Comparison of ENCODE assay signal across 15 cellular contexts in the genomic region with DNA sequence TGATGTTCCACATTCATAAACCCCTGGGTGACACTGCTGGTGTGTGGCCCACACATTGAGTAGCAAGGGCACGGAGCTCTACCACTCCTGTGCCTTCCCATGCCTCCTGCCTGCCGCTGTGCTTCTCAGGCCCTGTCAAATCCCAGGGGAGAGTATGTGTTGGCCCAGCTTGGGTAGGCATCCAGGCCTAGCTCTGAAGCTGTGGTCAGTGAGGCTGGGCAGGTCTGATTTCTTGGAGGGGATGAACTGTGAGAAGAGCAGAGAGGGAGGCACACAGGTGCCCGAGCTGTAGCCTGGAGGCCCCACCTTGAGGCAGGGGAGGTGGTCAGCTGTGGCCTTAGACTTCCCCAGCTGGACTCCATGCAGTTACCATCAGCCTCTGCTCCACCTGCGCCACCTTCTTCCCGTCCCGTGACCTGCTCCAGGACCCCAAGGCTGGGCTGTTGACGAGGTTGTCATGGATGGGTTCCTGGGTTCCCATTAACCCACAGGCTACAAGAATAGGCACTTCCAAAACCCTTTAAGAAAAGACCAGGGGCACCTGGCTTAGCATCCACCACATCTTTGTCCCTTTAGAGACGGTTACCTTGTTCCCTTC. TPM values are rescaled to one million over a fixed set of nuclear protein-coding genes. Genes with fewer than 3 reads are reported as not detected.
DNase-seq lines count a peak whose midpoint lies in the region; ATAC-seq and TF ChIP-seq lines count a peak whose summit lies in the region.
"Had no signal": no experiment of that assay in that cellular context is flagged by ENCODE, and none has a peak within 500 bp of the region (broad histone marks: within the 10 kb centered on the region; RNA-seq: fewer than 3 reads in every experiment).

No MANE protein-coding gene starts in this region.

- H2AFZ ChIP-seq in osteoblast (ENCODE audit: low read length), result no peak overlapping the region
- no peak overlapping the region for H2AFZ ChIP-seq in PC-9

- DNase-seq in natural killer cell treated with Interleukin-12 subunit alpha and Interleukin-12 subunit beta and Interleukin-15 and Interleukin-18, amount 100 ng/mL, for 72 hours (ENCODE audit: low spot score), result no peak
- DNase-seq in natural killer cell (no peak), iPS-NIHi7 (ENCODE audit: extremely low spot score) (peak; percentile 5), osteoblast (ENCODE audit: insufficient read length, low spot score, missing footprints) (no peak), thyroid gland (no peak), superior temporal gyrus (ENCODE audit: extremely low spot score) (no peak), PC-9 (no peak)
- DNase-seq: 8988T; AML-193; CD8-positive, alpha-beta memory T cell; DMS53; GF-D8 had no signal

- intact Hi-C loops in natural killer cell (cut with micrococcal nuclease) (no loop called here), thyroid gland (cut with DNase I) (loop anchor here (5.0 kb wide), 1 partner anchor 250 kb away; no protein-coding TSS in a partner anchor), PC-9 (cut with micrococcal nuclease; ENCODE audit: unreplicated experiment) (no loop called here)

- no peak for TF ChIP-seq POLR2A in thyroid gland (IDR thresholded peaks at IDR 0.05)

- ATAC-seq in natural killer cell treated with Interleukin-12 subunit alpha and Interleukin-12 subunit beta and Interleukin-15 and Interleukin-18, amount 100 ng/mL, for 72 hours, result peak; percentile 33 to 40
- ATAC-seq in natural killer cell, result no peak
- ATAC-seq: HCT116 had no signal

- H3K4me2 ChIP-seq in osteoblast (ENCODE audit: insufficient read depth, low read length) (no peak overlapping the region), PC-9 (no peak overlapping the region)
- H3K4me2 ChIP-seq: BLaER1 had no signal

- H3K4me1 Mint-ChIP-seq in natural killer cell treated with Interleukin-12 subunit alpha and Interleukin-12 subunit beta and Interleukin-15 and Interleukin-18, amount 100 ng/mL, for 72 hours (ENCODE audit: low read depth in 2 of 2), result no peaks in the 10 kb centered on the region
- H3K4me1 Mint-ChIP-seq in natural killer cell, result peaks cover 0 to 8% of the 10 kb centered on the region in 2 donors
- H3K4me1 Mint-ChIP-seq: CD8-positive, alpha-beta memory T cell had no signal

- H3K27me3 Mint-ChIP-seq in natural killer cell treated with Interleukin-12 subunit alpha and Interleukin-12 subunit beta and Interleukin-15 and Interleukin-18, amount 100 ng/mL, for 72 hours, result no peaks in the 10 kb centered on the region
- H3K27me3 Mint-ChIP-seq in natural killer cell (ENCODE audit: low read depth in 2 of 2), result peaks cover 0 to 7% of the 10 kb centered on the region in 2 donors

- H3K79me2 ChIP-seq in osteoblast (ENCODE audit: insufficient read depth, low read length) (no peaks in the 10 kb centered on the region), PC-9 (ENCODE audit: low read depth) (no peaks in the 10 kb centered on the region)

- POLR2A ChIA-PET in PC-9 (lab: Charles Lee; ENCODE audit: unreplicated experiment), result no interaction called here

- H3K4me3 ChIP-seq in osteoblast (ENCODE audit: insufficient read depth, low read length) (no peak overlapping the region), thyroid gland (replicated peaks in 1 of 3) (no peak overlapping the region), PC-9 (no peak overlapping the region)
- H3K4me3 ChIP-seq: BLaER1 had no signal

- H3F3A ChIP-seq in PC-9 (ENCODE audit: insufficient read depth, low read depth), result peaks cover 12% of the 10 kb centered on the region; the same call in 1 of the 2 replicates

- H3K27me3 ChIP-seq in osteoblast (ENCODE audit: insufficient read depth, low read length) (no peaks in the 10 kb centered on the region), thyroid gland (no peaks in the 10 kb centered on the region), PC-9 (ENCODE audit: insufficient read depth, low read depth) (no peaks in the 10 kb centered on the region)
- H3K27me3 ChIP-seq: BLaER1 had no signal

- peaks cover 24% of the 10 kb centered on the region for H3K4me1 ChIP-seq in osteoblast (ENCODE audit: insufficient read depth, low read length)
- no peaks in the 10 kb centered on the region for H3K4me1 ChIP-seq in thyroid gland
- peaks cover 11% of the 10 kb centered on the region; the same call in 1 of the 2 replicates for H3K4me1 ChIP-seq in PC-9 (replicated peaks; ENCODE audit: insufficient read depth)

- H3K4me3 Mint-ChIP-seq in natural killer cell treated with Interleukin-12 subunit alpha and Interleukin-12 subunit beta and Interleukin-15 and Interleukin-18, amount 100 ng/mL, for 72 hours, result no peak overlapping the region
- H3K4me3 Mint-ChIP-seq in natural killer cell, result no peak overlapping the region
- H3K4me3 Mint-ChIP-seq: CD8-positive, alpha-beta memory T cell had no signal

- no peaks in the 10 kb centered on the region for H3K9me2 ChIP-seq in PC-9 (ENCODE audit: insufficient read depth)

- H4K20me1 ChIP-seq in osteoblast (ENCODE audit: insufficient read depth, low read length) (no peaks in the 10 kb centered on the region), PC-9 (ENCODE audit: insufficient read depth) (no peaks in the 10 kb centered on the region)
- H4K20me1 ChIP-seq: BLaER1 had no signal

- no peaks in the 10 kb centered on the region for H3K36me3 ChIP-seq in osteoblast (ENCODE audit: insufficient read depth, low read length)
- H3K36me3 ChIP-seq in thyroid gland, result no peaks in the 10 kb centered on the region
- H3K36me3 ChIP-seq in PC-9 (ENCODE audit: low read depth), result no peaks in the 10 kb centered on the region
- H3K36me3 ChIP-seq: BLaER1 had no signal

- WGBS in thyroid gland, 2 donors, result 87 to 90% methylated on average over 8 of the region's 8 CpGs

- H3K27ac Mint-ChIP-seq in natural killer cell treated with Interleukin-12 subunit alpha and Interleukin-12 subunit beta and Interleukin-15 and Interleukin-18, amount 100 ng/mL, for 72 hours, result no peak overlapping the region
- no peak overlapping the region for H3K27ac Mint-ChIP-seq in natural killer cell
- H3K27ac Mint-ChIP-seq: CD8-positive, alpha-beta memory T cell had no signal

- no peak for TF ChIP-seq CTCF in natural killer cell (IDR thresholded peaks at IDR 0.05)
- TF ChIP-seq CTCF in osteoblast (IDR thresholded peaks at IDR 0.05; ENCODE audit: extremely low read depth, low read depth, low read length), result no peak
- no peak for TF ChIP-seq CTCF in thyroid gland (IDR thresholded peaks at IDR 0.05)
- TF ChIP-seq CTCF in PC-9 (conservative IDR thresholded peaks at IDR 0.05), result no peak

- H3K36me3 Mint-ChIP-seq in natural killer cell treated with Interleukin-12 subunit alpha and Interleukin-12 subunit beta and Interleukin-15 and Interleukin-18, amount 100 ng/mL, for 72 hours, result no peaks in the 10 kb centered on the region
- no peaks in the 10 kb centered on the region for H3K36me3 Mint-ChIP-seq in natural killer cell
- H3K36me3 Mint-ChIP-seq: CD8-positive, alpha-beta memory T cell had no signal

- H3K9me3 Mint-ChIP-seq in natural killer cell treated with Interleukin-12 subunit alpha and Interleukin-12 subunit beta and Interleukin-15 and Interleukin-18, amount 100 ng/mL, for 72 hours, result no peaks in the 10 kb centered on the region
- H3K9me3 Mint-ChIP-seq in natural killer cell, result no peaks in the 10 kb centered on the region
- H3K9me3 Mint-ChIP-seq: CD8-positive, alpha-beta memory T cell had no signal

- peak overlapping the region; percentile 24 for H3K27ac ChIP-seq in osteoblast (ENCODE audit: low read depth, low read length)
- H3K27ac ChIP-seq in thyroid gland, result no peak overlapping the region
- H3K27ac ChIP-seq in PC-9, result no peak overlapping the region
- H3K27ac ChIP-seq: BLaER1, HL-60 had no signal

- no TSS peak for BruUV-seq in PC-9 (replicated peaks; lab: Mats Ljungman, UMichigan)

- H3K9me3 ChIP-seq in osteoblast (ENCODE audit: low read depth, low read length) (no peaks in the 10 kb centered on the region), thyroid gland (no peaks in the 10 kb centered on the region), PC-9 (ENCODE audit: insufficient read depth, low read depth) (no peaks in the 10 kb centered on the region)
- H3K9me3 ChIP-seq: BLaER1 had no signal

- CTCF ChIA-PET in PC-9 (lab: Charles Lee), result interaction anchor here (0.6 kb wide), 1 partner anchor 299 kb away, joined by 11 read pairs; no protein-coding TSS in a partner anchor

RNA-seq across cellular contexts. Expression of a gene that starts 23.6 kb away (rescaled TPM):
- total RNA-seq in natural killer cell treated with Interleukin-12 subunit alpha and Interleukin-12 subunit beta and Interleukin-15 and Interleukin-18, amount 100 ng/mL, for 72 hours, result 10 to 100 TPM; 38.4 to 45.1 TPM
- total RNA-seq in natural killer cell (10 to 100 TPM; 24.5 to 38.4 (median 34.8) TPM), osteoblast (136 and 185 TPM in 2 replicates), thyroid gland (100 to 1,000 TPM; 131 to 223 (median 169) TPM), PC-9 (2021) (127 and 163 TPM in 2 replicates)

RNA-seq across cellular contexts. Expression of a gene that starts 49.0 kb away (rescaled TPM):
- total RNA-seq in natural killer cell treated with Interleukin-12 subunit alpha and Interleukin-12 subunit beta and Interleukin-15 and Interleukin-18, amount 100 ng/mL, for 72 hours, result 10 to 100 TPM; 52.5 to 68.6 TPM
- total RNA-seq in natural killer cell, result 10 to 100 TPM; 27.2 to 41.4 (median 35.6) TPM
- total RNA-seq in osteoblast, result 41.0 and 44.5 TPM in 2 replicates
- total RNA-seq in thyroid gland, result 10 to 100 TPM; 27.5 to 46.8 (median 39.5) TPM
- total RNA-seq in PC-9 (2021), result 66.8 and 80.9 TPM in 2 replicates

Comparison
In these comparisons a context has a peak if more than half of its experiments do, and no peak if none do; other contexts are left out.
1. ATAC-seq: peak in natural killer cell treated with Interleukin-12 subunit alpha and Interleukin-12 subunit beta and Interleukin-15 and Interleukin-18, amount 100 ng/mL, for 72 hours (2 of 2); none in natural killer cell (0 of 3).